ENCODE assay signal across 8 cellular contexts in genomic region chr3:18444597-18445420, GRCh38. TPM values are rescaled to one million over a fixed set of nuclear protein-coding genes. Genes with fewer than 3 reads are reported as not detected.
DNase-seq lines count a peak whose midpoint lies in the region; ATAC-seq and TF ChIP-seq lines count a peak whose summit lies in the region.

No MANE protein-coding gene starts in this region.

- H3K9me3 Mint-ChIP-seq in HFFc6, result peaks cover 8% of the 10 kb centered on the region

- no peak overlapping the region for H3K27ac Mint-ChIP-seq in HFFc6

- H3K27me3 Mint-ChIP-seq in HFFc6 (ENCODE audit: insufficient read depth), result peaks cover 22% of the 10 kb centered on the region

- intact Hi-C loops in colonic mucosa (cut with DNase I), result no loop called here
- intact Hi-C loops in lower leg skin (cut with DNase I; ENCODE audit: low total_unique reads), result no loop called here

- peaks cover 12% of the 10 kb centered on the region for H3K4me1 Mint-ChIP-seq in HFFc6 (ENCODE audit: low read depth)

- no peaks in the 10 kb centered on the region for H3K9me3 ChIP-seq in colonic mucosa

- no peaks in the 10 kb centered on the region for H3K36me3 ChIP-seq in colonic mucosa

- TF ChIP-seq CTCF in GM12872 (IDR thresholded peaks at IDR 0.05; ENCODE audit: insufficient read depth, low read depth, low read length), result peak; percentile 11; the same call in 1 of the 3 replicates
- TF ChIP-seq CTCF in HFFc6 (IDR thresholded peaks at IDR 0.05), result no peak
- no peak for TF ChIP-seq CTCF in colonic mucosa (IDR thresholded peaks at IDR 0.05)
- no peak for TF ChIP-seq CTCF in lower leg skin (IDR thresholded peaks at IDR 0.05)

- DNase-seq in HFFc6 (no peak), NCI-H1092 treated with DMSO at 0.1 percent for 48 hours (lab: John Stamatoyannopoulos, UW) (peak; percentile 30), colonic mucosa (peak; percentile 67), lower leg skin (ENCODE audit: low spot score in 2 of 2) (peak; percentile 17 to 91)
- peak; percentile 72 for DNase-seq in activated CD4-positive, CD25-positive, alpha-beta regulatory T cell treated with anti-CD3 and anti-CD28 coated beads, Interleukin-2, amount 50 U/mL, for 72 hours
- peak in 2 of 3 donors; percentile 56 to 61 for DNase-seq in stimulated activated CD4-positive, alpha-beta T cell treated with anti-CD3 and anti-CD28 coated beads, TNF-alpha, amount 100 ng/mL, for 1 hour (ENCODE audit: low read depth in 3 of 3, low spot score in 1 of 3)

- WGBS in lower leg skin, 2 donors, result 1% methylated on average over 27 to 65 of the region's 116 CpGs

- ATAC-seq in GM18870 (IDR thresholded peaks at IDR 0.05; ENCODE audit: unreplicated experiment), result no peak

- no peak for TF ChIP-seq POLR2A in lower leg skin (IDR thresholded peaks at IDR 0.05)

- peak overlapping the region; percentile 64 for H3K4me3 Mint-ChIP-seq in HFFc6

- H3K4me3 ChIP-seq in colonic mucosa (peak overlapping the region; percentile 61), lower leg skin (ENCODE audit: low read depth, poor library complexity, severe bottlenecking) (peak overlapping the region; percentile 26)

- H3K36me3 Mint-ChIP-seq in HFFc6 (ENCODE audit: low read depth), result peaks cover 6% of the 10 kb centered on the region; the same call in 1 of the 2 replicates

- peak overlapping the region; percentile 56 for H3K27ac ChIP-seq in colonic mucosa

- H3K27me3 ChIP-seq in colonic mucosa, result no peaks in the 10 kb centered on the region

- no peaks in the 10 kb centered on the region for H3K4me1 ChIP-seq in colonic mucosa

- H3K9ac ChIP-seq in colonic mucosa (ENCODE audit: low read depth in 2 of 2, low read length in 2 of 2), result peak overlapping the region; percentile 68 to 88

RNA-seq across cellular contexts. Expression of gene SATB1, which starts 19.7 kb away (rescaled TPM):
- 1 to 10 TPM; 1.5 to 4.9 (median 2.3) TPM for total RNA-seq in HFFc6 (2021; fragmentation: NEBNext Ultra II Directional; extraction: Animal tissue kit (Norgen Biotek cat#: 25700))
- total RNA-seq in colonic mucosa, result 10 to 100 TPM; 16.0 to 33.0 TPM
- 10 to 100 TPM; 16.9 to 33.8 (median 25.7) TPM for total RNA-seq in lower leg skin
